In the genomic region with DNA sequence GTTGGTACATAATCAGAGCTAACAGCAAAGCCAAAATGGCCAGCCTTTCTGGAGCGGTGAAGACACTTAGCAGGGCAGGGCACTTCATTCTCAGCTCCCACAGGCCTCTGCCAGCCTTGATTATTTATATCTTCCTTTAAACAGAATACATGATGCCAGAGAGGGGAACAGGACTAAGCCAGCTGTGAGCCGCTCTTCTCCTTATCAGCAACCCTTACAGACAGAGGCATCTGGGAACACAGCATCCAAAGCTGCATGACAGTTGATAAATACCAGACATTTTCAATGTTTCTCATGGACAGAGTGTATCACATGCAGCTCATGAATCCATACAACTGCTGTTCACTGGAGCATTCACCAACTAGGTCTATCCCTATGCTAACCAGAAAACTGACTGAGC, we compare ENCODE assay signal across 25 cellular contexts. TPM values are rescaled to one million over a fixed set of nuclear protein-coding genes. Genes with fewer than 3 reads are reported as not detected.
DNase-seq lines count a peak whose midpoint lies in the region; ATAC-seq and TF ChIP-seq lines count a peak whose summit lies in the region.
"Had no signal": no experiment of that assay in that cellular context is flagged by ENCODE, and none has a peak within 500 bp of the region (broad histone marks: within the 10 kb centered on the region; RNA-seq: fewer than 3 reads in every experiment).

No MANE protein-coding gene starts in this region.

- H3K4me3 Mint-ChIP-seq in activated CD8-positive, alpha-beta memory T cell treated with anti-CD3 and anti-CD28 coated beads, Interleukin-2, amount 10 ng/mL, durations not matched to agents 7 days and 5 days, result no peak overlapping the region
- no peak overlapping the region for H3K4me3 Mint-ChIP-seq in MCF 10A (ENCODE audit: unreplicated experiment)
- H3K4me3 Mint-ChIP-seq: activated B cell treated with CpG ODN at 0.5 μM for 24 hours; activated CD4-positive, alpha-beta memory T cell treated with anti-CD3 and anti-CD28 coated beads for 36 hours; activated naive CD4-positive, alpha-beta T cell treated with anti-CD3 and anti-CD28 coated beads, Interleukin-2, amount 50 U/mL, for 24 hours; immature natural killer cell had no signal

- POLR2A ChIA-PET in MCF 10A (lab: Yijun Ruan, JAX), result interaction anchor here (1.1 kb wide), 1 partner anchor 10 kb away, joined by 6 read pairs; no protein-coding TSS in a partner anchor

- intact Hi-C loops in Right ventricle myocardium superior (cut with DNase I), result no loop called here
- intact Hi-C loops in MCF 10A (cut with micrococcal nuclease), result no loop called here

- H3K9me3 ChIP-seq in HAP-1 (no peaks in the 10 kb centered on the region), SJCRH30 (replicated peaks) (no peaks in the 10 kb centered on the region)
- H3K9me3 ChIP-seq: SJSA1, transverse colon had no signal

- no peak overlapping the region for H3K27ac Mint-ChIP-seq in activated CD8-positive, alpha-beta memory T cell treated with anti-CD3 and anti-CD28 coated beads, Interleukin-2, amount 10 ng/mL, durations not matched to agents 7 days and 5 days
- no peak overlapping the region for H3K27ac Mint-ChIP-seq in MCF 10A (ENCODE audit: low read depth, unreplicated experiment)
- H3K27ac Mint-ChIP-seq: activated B cell treated with CpG ODN at 0.5 μM for 24 hours; activated CD4-positive, alpha-beta memory T cell treated with anti-CD3 and anti-CD28 coated beads for 36 hours; activated naive CD4-positive, alpha-beta T cell treated with anti-CD3 and anti-CD28 coated beads, Interleukin-2, amount 50 U/mL, for 24 hours; immature natural killer cell had no signal

- H3K27me3 ChIP-seq in HAP-1 (ENCODE audit: low read depth) (no peaks in the 10 kb centered on the region), SJCRH30 (no peaks in the 10 kb centered on the region)
- H3K27me3 ChIP-seq: SJSA1, transverse colon had no signal

- CTCF ChIA-PET in activated CD8-positive, alpha-beta memory T cell treated with anti-CD3 and anti-CD28 coated beads, Interleukin-2, amount 10 ng/mL, durations not matched to agents 7 days and 5 days (lab: Charles Lee), result no interaction called here
- CTCF ChIA-PET in MCF 10A (lab: Yijun Ruan, JAX), result interaction anchor here (1.1 kb wide), 1 partner anchor 30 kb away, joined by 4 read pairs; no protein-coding TSS in a partner anchor

- H3K4me3 ChIP-seq in HAP-1, result no peak overlapping the region
- no peak overlapping the region for H3K4me3 ChIP-seq in SJCRH30
- H3K4me3 ChIP-seq: coronary artery, SJSA1, skin epidermis, transverse colon had no signal

- peak; percentile 13 for DNase-seq in activated CD8-positive, alpha-beta memory T cell treated with anti-CD3 and anti-CD28 coated beads, Interleukin-2, amount 50 U/mL, for 48 hours
- no peak for DNase-seq in activated CD8-positive, alpha-beta memory T cell treated with anti-CD3 and anti-CD28 coated beads, Interleukin-2, amount 10 ng/mL, durations not matched to agents 7 days and 5 days
- peak; percentile 57 for DNase-seq in Right ventricle myocardium superior
- no peak for DNase-seq in left lobe of liver (ENCODE audit: low spot score)
- no peak for DNase-seq in MCF 10A (ENCODE audit: unreplicated experiment)
- DNase-seq in HAP-1 (ENCODE audit: low spot score in 2 of 2), result no peak
- no peak for DNase-seq in SJCRH30
- no peak for DNase-seq in HuH-7.5 (ENCODE audit: low spot score)
- DNase-seq: activated B cell treated with CpG ODN at 0.5 μM for 24 hours; activated CD4-positive, alpha-beta memory T cell treated with anti-CD3 and anti-CD28 coated beads for 36 hours; activated T-cell treated with anti-CD3 and anti-CD28 coated beads, Interleukin-2, amount 50 U/mL, for 1 hour; AML-193; immature natural killer cell; KBM-7; NCI-H1694; NCI-H748 treated with DMSO at 0.1 percent for 48 hours; PC-3; stimulated activated CD4-positive, alpha-beta T cell treated with anti-CD3 and anti-CD28 coated beads, Interleukin-2, amount 100 ng/mL, for 48 hours; stimulated activated naive CD8-positive, alpha-beta T cell treated with anti-CD3 and anti-CD28 coated beads, Interleukin-15, Interleukin-2, amounts not matched to agents 100 U/mL and 50 U/mL, for 24 hours; transverse colon had no signal

- no peaks in the 10 kb centered on the region for H3K9me3 Mint-ChIP-seq in activated CD8-positive, alpha-beta memory T cell treated with anti-CD3 and anti-CD28 coated beads, Interleukin-2, amount 10 ng/mL, durations not matched to agents 7 days and 5 days (ENCODE audit: low read depth)
- H3K9me3 Mint-ChIP-seq in MCF 10A (ENCODE audit: unreplicated experiment), result no peaks in the 10 kb centered on the region
- H3K9me3 Mint-ChIP-seq: activated B cell treated with CpG ODN at 0.5 μM for 24 hours; activated CD4-positive, alpha-beta memory T cell treated with anti-CD3 and anti-CD28 coated beads for 36 hours; activated naive CD4-positive, alpha-beta T cell treated with anti-CD3 and anti-CD28 coated beads, Interleukin-2, amount 50 U/mL, for 24 hours; immature natural killer cell had no signal

- BruUV-seq in MCF 10A (replicated peaks; lab: Mats Ljungman, UMichigan), result no TSS peak

- H3K27me3 Mint-ChIP-seq in activated CD8-positive, alpha-beta memory T cell treated with anti-CD3 and anti-CD28 coated beads, Interleukin-2, amount 10 ng/mL, durations not matched to agents 7 days and 5 days, result no peaks in the 10 kb centered on the region
- H3K27me3 Mint-ChIP-seq in MCF 10A (ENCODE audit: insufficient read depth, unreplicated experiment), result no peaks in the 10 kb centered on the region
- H3K27me3 Mint-ChIP-seq: activated B cell treated with CpG ODN at 0.5 μM for 24 hours; activated CD4-positive, alpha-beta memory T cell treated with anti-CD3 and anti-CD28 coated beads for 36 hours; activated naive CD4-positive, alpha-beta T cell treated with anti-CD3 and anti-CD28 coated beads, Interleukin-2, amount 50 U/mL, for 24 hours had no signal

- no peak for TF ChIP-seq CTCF in MCF 10A (IDR thresholded peaks at IDR 0.05; ENCODE audit: unreplicated experiment)

- peaks cover 5% of the 10 kb centered on the region for H3K4me1 Mint-ChIP-seq in activated CD8-positive, alpha-beta memory T cell treated with anti-CD3 and anti-CD28 coated beads, Interleukin-2, amount 10 ng/mL, durations not matched to agents 7 days and 5 days
- H3K4me1 Mint-ChIP-seq in MCF 10A (ENCODE audit: insufficient read depth, unreplicated experiment), result no peaks in the 10 kb centered on the region
- H3K4me1 Mint-ChIP-seq: activated B cell treated with CpG ODN at 0.5 μM for 24 hours; activated naive CD4-positive, alpha-beta T cell treated with anti-CD3 and anti-CD28 coated beads, Interleukin-2, amount 50 U/mL, for 24 hours had no signal

- no peaks in the 10 kb centered on the region for H3K4me1 ChIP-seq in HAP-1
- no peaks in the 10 kb centered on the region for H3K4me1 ChIP-seq in SJCRH30
- H3K4me1 ChIP-seq: SJSA1, transverse colon had no signal

- no peak for ATAC-seq in activated CD8-positive, alpha-beta memory T cell treated with anti-CD3 and anti-CD28 coated beads, Interleukin-2, amount 10 ng/mL, durations not matched to agents 7 days and 5 days
- ATAC-seq in Right ventricle myocardium superior (ENCODE audit: poor library complexity) (peak; percentile 91), left lobe of liver (peak; percentile 23)
- ATAC-seq: PC-3; stimulated activated naive CD8-positive, alpha-beta T cell treated with anti-CD3 and anti-CD28 coated beads, Interleukin-15, Interleukin-2, amounts not matched to agents 100 U/mL and 50 U/mL, for 24 hours had no signal

- in situ Hi-C loops in HAP-1 (cut with MboI; ENCODE audit: low sequenced_read_pairs), result no loop called here

- no peak overlapping the region for H3K27ac ChIP-seq in SJCRH30
- H3K27ac ChIP-seq: 22Rv1, coronary artery, SJSA1, skin epidermis, transverse colon had no signal

- H3K36me3 ChIP-seq in HAP-1 (replicated peaks) (peaks cover 45% of the 10 kb centered on the region), SJCRH30 (peaks cover 67% of the 10 kb centered on the region)

- peaks cover 13% of the 10 kb centered on the region for H3K36me3 Mint-ChIP-seq in activated CD8-positive, alpha-beta memory T cell treated with anti-CD3 and anti-CD28 coated beads, Interleukin-2, amount 10 ng/mL, durations not matched to agents 7 days and 5 days
- peaks cover 84% of the 10 kb centered on the region for H3K36me3 Mint-ChIP-seq in MCF 10A (ENCODE audit: insufficient read depth, unreplicated experiment)

RNA-seq across cellular contexts. Expression of a gene that starts 29.1 kb away (rescaled TPM):
- 10 to 100 TPM; 45.4 to 51.0 TPM for total RNA-seq in activated CD8-positive, alpha-beta memory T cell treated with anti-CD3 and anti-CD28 coated beads, Interleukin-2, amount 10 ng/mL, durations not matched to agents 7 days and 5 days
- total RNA-seq in Right ventricle myocardium superior, result 74.0 TPM
- total RNA-seq in left lobe of liver, result 29.5 TPM
- 70.4 and 76.1 TPM in 2 replicates for total RNA-seq in MCF 10A (2022)
- total RNA-seq in SJCRH30 (2014; rRNA removed; shearing (Covaris generic)), result 76.6 and 84.5 TPM in 2 replicates

RNA-seq across cellular contexts. Expression of a gene that starts 47.9 kb away (rescaled TPM):
- 10 to 100 TPM; 24.3 to 24.4 TPM for total RNA-seq in activated CD8-positive, alpha-beta memory T cell treated with anti-CD3 and anti-CD28 coated beads, Interleukin-2, amount 10 ng/mL, durations not matched to agents 7 days and 5 days
- 11.5 TPM for total RNA-seq in Right ventricle myocardium superior
- 9.7 TPM for total RNA-seq in left lobe of liver
- total RNA-seq in MCF 10A (2022), result 14.7 and 18.9 TPM in 2 replicates
- 35.5 and 36.5 TPM in 2 replicates for total RNA-seq in SJCRH30 (2014; rRNA removed; shearing (Covaris generic))

RNA-seq across cellular contexts. Expression of a gene that starts 59.0 kb away (rescaled TPM):
- total RNA-seq in activated CD8-positive, alpha-beta memory T cell treated with anti-CD3 and anti-CD28 coated beads, Interleukin-2, amount 10 ng/mL, durations not matched to agents 7 days and 5 days, result 10 to 100 TPM; 10.7 to 15.9 TPM
- total RNA-seq in Right ventricle myocardium superior, result 8.6 TPM
- 5.5 TPM for total RNA-seq in left lobe of liver
- 10.3 and 12.7 TPM in 2 replicates for total RNA-seq in MCF 10A (2022)
- 24.5 and 25.0 TPM in 2 replicates for total RNA-seq in SJCRH30 (2014; rRNA removed; shearing (Covaris generic))

Comparison
In these comparisons a context has a peak if more than half of its experiments do, and no peak if none do; other contexts are left out.
1. DNase-seq: peak in activated CD8-positive, alpha-beta memory T cell treated with anti-CD3 and anti-CD28 coated beads, Interleukin-2, amount 50 U/mL, for 48 hours (single experiment) and Right ventricle myocardium superior (single experiment); none in activated CD8-positive, alpha-beta memory T cell treated with anti-CD3 and anti-CD28 coated beads, Interleukin-2, amount 10 ng/mL, durations not matched to agents 7 days and 5 days (single experiment), left lobe of liver (single experiment), MCF 10A (single experiment), HAP-1 (0 of 2), SJCRH30 (0 of 2) and HuH-7.5 (single experiment).